21 cellular contexts compared by ENCODE assay signal in genomic region chr13:35392768-35393167, GRCh38.
"Had no signal": no experiment of that assay in that cellular context is flagged by ENCODE, and none has a peak within 500 bp of the region (broad histone marks: within the 10 kb centered on the region; RNA-seq: fewer than 3 reads in every experiment).

No MANE protein-coding gene starts in this region.

- H3K9me3 ChIP-seq: heart left ventricle, left lung, mucosa of descending colon, ovary, sigmoid colon, tibial nerve, vagina had no signal

- FAIRE-seq: keratinocyte, small intestine had no signal

- H3K36me3 ChIP-seq: heart left ventricle, left lung, ovary, sigmoid colon, spleen, tibial nerve, vagina had no signal

- ATAC-seq: heart left ventricle; left cardiac atrium; left lung; mucosa of descending colon; naive thymus-derived CD4-positive, alpha-beta T cell; natural killer cell treated with Interleukin-12 subunit alpha and Interleukin-12 subunit beta and Interleukin-15 and Interleukin-18, amount 100 ng/mL, for 72 hours; right cardiac atrium; stimulated activated effector memory CD8-positive, alpha-beta T cell treated with anti-CD3 and anti-CD28 coated beads, Interleukin-12 subunit alpha, Interleukin-12 subunit beta, amount 100 ng/mL, for 72 hours had no signal

- H3K27ac ChIP-seq: heart left ventricle, left lung, ovary, sigmoid colon, spleen, tibial nerve, vagina had no signal

- H3K4me3 ChIP-seq: left lung, lung, mucosa of descending colon, ovary, sigmoid colon, spleen, tibial nerve, vagina had no signal

- H3K4me1 ChIP-seq: left lung, spleen had no signal

- DNase-seq: heart left ventricle; kidney glomerular epithelial cell; left cardiac atrium; left lung; midbrain; mucosa of descending colon; naive thymus-derived CD4-positive, alpha-beta T cell; ovary; retina; right cardiac atrium; sigmoid colon; small intestine; spleen; stimulated activated CD4-positive, alpha-beta T cell treated with anti-CD3 and anti-CD28 coated beads, Interleukin-4, amount 100 ng/mL, for 24 hours; stimulated activated naive CD4-positive, alpha-beta T cell had no signal

- H3K27me3 ChIP-seq: heart left ventricle, left lung, ovary, sigmoid colon, spleen, tibial nerve, vagina had no signal
